In genomic region chr11:64652586-64653387, GRCh38 we compare ENCODE assay signal across 8 cellular contexts.
A peak's percentile ranks its signal among the peaks of the same experiment; 100 is the strongest.
DNase-seq lines count a peak whose midpoint lies in the region; ATAC-seq and TF ChIP-seq lines count a peak whose summit lies in the region.

No MANE protein-coding gene starts in this region.

- H3K27ac Mint-ChIP-seq in activated T-helper 2 cell treated with anti-CD3 and anti-CD28 coated beads, Interferon-gamma antibody, Interleukin-2, Interleukin-4, amounts not matched to agents 10 μg/mL and 5 μg/mL and 100 μg/mL, durations not matched to agents 14 hours and 24 hours and 36 hours: no peak overlapping the region

- H3K79me2 ChIP-seq in Karpas-422 (ENCODE audit: low read length): no peaks in the 10 kb centered on the region

- intact Hi-C loops in activated T-helper 2 cell treated with anti-CD3 and anti-CD28 coated beads, Interferon-gamma antibody, Interleukin-2, Interleukin-4, amounts not matched to agents 10 μg/mL and 5 μg/mL and 100 μg/mL, durations not matched to agents 14 hours and 24 hours and 36 hours (cut with micrococcal nuclease): loop anchor here (2.0 kb wide), 1 partner anchor 204 kb away; no protein-coding TSS in a partner anchor
- intact Hi-C loops in ovary (cut with DNase I) (loop anchor here in 3 of 4 donors (1.0 to 10.0 kb wide), 5 partner anchors 99 to 268 kb away; no protein-coding TSS in a partner anchor), tibial artery (cut with DNase I; ENCODE audit: low total_unique reads) (loop anchor here (5.0 to 10.0 kb wide), 2 partner anchors 72 to 205 kb away; partner anchors contain the start of gene NRXN2)

- no peaks in the 10 kb centered on the region for H3K27me3 ChIP-seq in Karpas-422 (ENCODE audit: low read length)
- no peaks in the 10 kb centered on the region for H3K27me3 ChIP-seq in ovary
- H3K27me3 ChIP-seq in tibial artery: peaks cover 0 to 12% of the 10 kb centered on the region in 2 donors

- H3K4me2 ChIP-seq in Karpas-422 (ENCODE audit: low read depth, low read length, poor library complexity, severe bottlenecking): no peak overlapping the region

- no peaks in the 10 kb centered on the region for H4K20me1 ChIP-seq in Karpas-422 (ENCODE audit: insufficient read depth, low read depth, low read length)

- ATAC-seq in HG03460 (IDR thresholded peaks at IDR 0.05; ENCODE audit: unreplicated experiment): no peak

- no peaks in the 10 kb centered on the region for H3K9me3 Mint-ChIP-seq in activated T-helper 2 cell treated with anti-CD3 and anti-CD28 coated beads, Interferon-gamma antibody, Interleukin-2, Interleukin-4, amounts not matched to agents 10 μg/mL and 5 μg/mL and 100 μg/mL, durations not matched to agents 14 hours and 24 hours and 36 hours

- no peak overlapping the region for H3K27ac ChIP-seq in Karpas-422 (ENCODE audit: low read length)
- H3K27ac ChIP-seq in ovary: no peak overlapping the region
- no peak overlapping the region for H3K27ac ChIP-seq in tibial artery

- WGBS in ovary, 3 donors: 45 to 46% (median 46%) methylated on average over 13 of the region's 13 CpGs

- no peak for TF ChIP-seq POLR2A in ovary (IDR thresholded peaks at IDR 0.05)

- H3K9me3 ChIP-seq in Karpas-422 (ENCODE audit: low read length) (no peaks in the 10 kb centered on the region), ovary (no peaks in the 10 kb centered on the region), tibial artery (no peaks in the 10 kb centered on the region)

- peak overlapping the region; percentile 21; the same call in 1 of the 2 replicates for H2AFZ ChIP-seq in Karpas-422 (ENCODE audit: low read length)

- H3K4me1 ChIP-seq in Karpas-422 (ENCODE audit: low read length) (peaks cover 8% of the 10 kb centered on the region), ovary (ENCODE audit: insufficient read depth) (no peaks in the 10 kb centered on the region), tibial artery (peaks cover 0 to 9% (median 0%) of the 10 kb centered on the region in 4 donors)

- peaks cover 9% of the 10 kb centered on the region for H3K4me1 Mint-ChIP-seq in activated T-helper 2 cell treated with anti-CD3 and anti-CD28 coated beads, Interferon-gamma antibody, Interleukin-2, Interleukin-4, amounts not matched to agents 10 μg/mL and 5 μg/mL and 100 μg/mL, durations not matched to agents 14 hours and 24 hours and 36 hours (ENCODE audit: low read depth)

- peak; percentile 81 to 93 (median 91) for TF ChIP-seq CTCF in ovary (IDR thresholded peaks at IDR 0.05)
- TF ChIP-seq CTCF in tibial artery (IDR thresholded peaks at IDR 0.05): peak; percentile 88 to 93

- H3K36me3 Mint-ChIP-seq in activated T-helper 2 cell treated with anti-CD3 and anti-CD28 coated beads, Interferon-gamma antibody, Interleukin-2, Interleukin-4, amounts not matched to agents 10 μg/mL and 5 μg/mL and 100 μg/mL, durations not matched to agents 14 hours and 24 hours and 36 hours (ENCODE audit: low read depth): no peaks in the 10 kb centered on the region

- peaks cover 5% of the 10 kb centered on the region for H3K27me3 Mint-ChIP-seq in activated T-helper 2 cell treated with anti-CD3 and anti-CD28 coated beads, Interferon-gamma antibody, Interleukin-2, Interleukin-4, amounts not matched to agents 10 μg/mL and 5 μg/mL and 100 μg/mL, durations not matched to agents 14 hours and 24 hours and 36 hours (ENCODE audit: low read depth)

- H3K4me3 Mint-ChIP-seq in activated T-helper 2 cell treated with anti-CD3 and anti-CD28 coated beads, Interferon-gamma antibody, Interleukin-2, Interleukin-4, amounts not matched to agents 10 μg/mL and 5 μg/mL and 100 μg/mL, durations not matched to agents 14 hours and 24 hours and 36 hours (ENCODE audit: low read depth): no peak overlapping the region

- H3K36me3 ChIP-seq in Karpas-422 (ENCODE audit: insufficient read depth, low read length): no peaks in the 10 kb centered on the region
- H3K36me3 ChIP-seq in ovary: no peaks in the 10 kb centered on the region
- no peaks in the 10 kb centered on the region for H3K36me3 ChIP-seq in tibial artery

- no peak overlapping the region for H3K4me3 ChIP-seq in Karpas-422 (ENCODE audit: low read length)
- no peak overlapping the region for H3K4me3 ChIP-seq in ovary
- H3K4me3 ChIP-seq in tibial artery: no peak overlapping the region

- no peak overlapping the region for H3K9ac ChIP-seq in Karpas-422 (ENCODE audit: low read length)

- DNase-seq in DMS114 treated with DMSO at 0.1 percent for 48 hours (lab: John Stamatoyannopoulos, UW; ENCODE audit: unreplicated experiment) (peak; percentile 67), Karpas-422 (peak; percentile 91), RPMI8226 (peak; percentile 86), foreskin melanocyte (peak; percentile 61), ovary (peak; percentile 77 to 89 (median 88)), tibial artery (peak; percentile 79 to 85)
- DNase-seq in activated T-helper 2 cell treated with anti-CD3 and anti-CD28 coated beads, Interferon-gamma antibody, Interleukin-2, Interleukin-4, amounts not matched to agents 10 μg/mL and 5 μg/mL and 100 μg/mL, durations not matched to agents 14 hours and 24 hours and 36 hours (ENCODE audit: low spot score): peak; percentile 62

- H3K9me2 ChIP-seq in Karpas-422 (replicated peaks; ENCODE audit: insufficient read depth, low read length): no peaks in the 10 kb centered on the region

- TF ChIP-seq EP300 in ovary (IDR thresholded peaks at IDR 0.05): no peak
